Comparison of ENCODE assay signal across 14 cellular contexts in the genomic region with DNA sequence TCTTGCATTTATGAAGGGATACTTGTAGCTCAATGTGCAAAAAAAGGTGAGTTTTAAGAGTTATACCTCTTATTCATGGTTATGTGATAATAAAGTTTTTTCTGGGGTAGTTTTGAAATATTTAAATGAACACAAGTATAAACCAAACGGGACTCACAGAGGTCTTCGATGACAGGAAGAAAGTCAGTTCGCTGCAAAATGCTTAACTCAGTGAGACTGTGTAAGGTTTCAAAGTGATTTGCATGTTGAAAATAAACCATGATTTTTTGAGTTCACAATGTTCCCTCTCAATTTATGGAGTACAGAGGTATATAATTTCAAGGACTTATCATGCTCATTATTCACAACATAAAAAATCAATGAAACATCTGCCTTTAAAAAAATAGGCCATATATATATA. TPM values are rescaled to one million over a fixed set of nuclear protein-coding genes. Genes with fewer than 3 reads are reported as not detected.
DNase-seq lines count a peak whose midpoint lies in the region; ATAC-seq and TF ChIP-seq lines count a peak whose summit lies in the region.
"Had no signal": no experiment of that assay in that cellular context is flagged by ENCODE, and none has a peak within 500 bp of the region (broad histone marks: within the 10 kb centered on the region; RNA-seq: fewer than 3 reads in every experiment).

No MANE protein-coding gene starts in this region.

- H3K27me3 ChIP-seq in SK-N-SH (ENCODE audit: insufficient read depth) = no peaks in the 10 kb centered on the region
- no peaks in the 10 kb centered on the region for H3K27me3 ChIP-seq in endocrine pancreas (ENCODE audit: control insufficient read depth, insufficient read depth, low read length)
- no peaks in the 10 kb centered on the region for H3K27me3 ChIP-seq in skeletal muscle tissue (ENCODE audit: control insufficient read depth in 3 of 3, insufficient read depth in 3 of 3, low read length in 3 of 3)

- H3K4me3 ChIP-seq in SK-N-SH (ENCODE audit: low read depth in 2 of 2, low read length in 1 of 2) (no peak overlapping the region), endocrine pancreas (ENCODE audit: control insufficient read depth, insufficient read depth, low read length) (peak overlapping the region; percentile 44), skeletal muscle tissue (ENCODE audit: low read length in 3 of 3) (peak overlapping the region in 2 of 3 donors; percentile 24 to 45)

- TF ChIP-seq CTCF in SK-N-SH (IDR thresholded peaks at IDR 0.05) = no peak

- H3K9me3 ChIP-seq in SK-N-SH (no peaks in the 10 kb centered on the region), endocrine pancreas (ENCODE audit: control insufficient read depth, low read length) (no peaks in the 10 kb centered on the region), skeletal muscle tissue (ENCODE audit: control insufficient read depth in 3 of 3, low read length in 3 of 3) (no peaks in the 10 kb centered on the region)

- ATAC-seq in SK-N-SH treated with all-trans-retinoic acid at 6 μM for 48 hours (no peak), HG02623 (IDR thresholded peaks at IDR 0.05; ENCODE audit: unreplicated experiment) (peak; percentile 51), GM19452 (IDR thresholded peaks at IDR 0.05; ENCODE audit: unreplicated experiment) (no peak)

- peaks cover 0 to 2% of the 10 kb centered on the region in 2 experiments; a peak in 2 of 4 replicates for H3K4me1 ChIP-seq in SK-N-SH (ENCODE audit: control insufficient read depth in 1 of 2, insufficient read depth in 2 of 2, low read depth in 1 of 2, low read length in 1 of 2)
- peaks cover 7% of the 10 kb centered on the region for H3K4me1 ChIP-seq in endocrine pancreas (ENCODE audit: control insufficient read depth, insufficient read depth, low read length)
- no peaks in the 10 kb centered on the region for H3K4me1 ChIP-seq in skeletal muscle tissue (ENCODE audit: control insufficient read depth in 3 of 3, insufficient read depth in 3 of 3, low read length in 3 of 3)

- H3K4me2 ChIP-seq in SK-N-SH = peak overlapping the region; percentile 50; the same call in 1 of the 2 replicates

- TF ChIP-seq EP300 in SK-N-SH (IDR thresholded peaks at IDR 0.05; ENCODE audit: borderline replicate concordance in 1 of 2, low read depth in 1 of 2, low read length in 1 of 2) = no peak

- DNase-seq in SK-N-SH (no peak), AG08395 (ENCODE audit: low spot score) (no peak)
- DNase-seq in activated CD8-positive, alpha-beta memory T cell treated with anti-CD3 and anti-CD28 coated beads for 24 hours = no peak
- DNase-seq: 8988T; activated naive CD4-positive, alpha-beta T cell treated with anti-CD3 and anti-CD28 coated beads, Interleukin-2, amount 50 U/mL, for 16 hours; cortex of kidney; DMS153; NCI-H2029; stimulated activated CD4-positive, alpha-beta T cell treated with anti-CD3 and anti-CD28 coated beads, Interleukin-2, amount 100 ng/mL, for 48 hours had no signal

- 97% methylated on average over 3 of the region's 3 CpGs for WGBS in SK-N-SH (ENCODE audit: low lambda C conversion rate)

- no peaks in the 10 kb centered on the region for H3K9me2 ChIP-seq in SK-N-SH

- no peaks in the 10 kb centered on the region for H4K20me1 ChIP-seq in SK-N-SH (ENCODE audit: insufficient read depth)

- H3K27ac ChIP-seq in SK-N-SH (ENCODE audit: low read depth in 2 of 2, low read length in 1 of 2) (no peak overlapping the region; a peak in 1 of 4 replicates), skeletal muscle tissue (ENCODE audit: low read depth, low read length) (no peak overlapping the region)

- H3F3A ChIP-seq in SK-N-SH (replicated peaks; ENCODE audit: insufficient read depth) = peaks cover under 1% of the 10 kb centered on the region

- TF ChIP-seq RAD21 in SK-N-SH (IDR thresholded peaks at IDR 0.05; ENCODE audit: low read length) = no peak

- no peak overlapping the region for H3K9ac ChIP-seq in SK-N-SH
- H3K9ac ChIP-seq in endocrine pancreas (ENCODE audit: control insufficient read depth, insufficient read depth, low read length) = no peak overlapping the region
- H3K9ac ChIP-seq in skeletal muscle tissue (ENCODE audit: low read depth in 1 of 3, low read length in 3 of 3) = no peak overlapping the region

- CTCF ChIA-PET in SK-N-SH (lab: Yijun Ruan, JAX) = interaction anchor here (0.9 to 2.0 kb wide), 6 partner anchors 9 to 59 kb away, joined by 3 to 13 read pairs (median 4); no protein-coding TSS in a partner anchor

- no peak overlapping the region for H2AFZ ChIP-seq in SK-N-SH (ENCODE audit: low read depth)

- no peaks in the 10 kb centered on the region for H3K79me2 ChIP-seq in SK-N-SH (ENCODE audit: insufficient read depth)

- POLR2A ChIA-PET in SK-N-SH (lab: Yijun Ruan, JAX) = no interaction called here

- H3K36me3 ChIP-seq in SK-N-SH (replicated peaks in 1 of 2; ENCODE audit: control insufficient read depth in 1 of 2, insufficient read depth in 2 of 2, low read length in 1 of 2) (peaks cover 28 to 45% of the 10 kb centered on the region in 2 experiments), endocrine pancreas (ENCODE audit: control insufficient read depth, insufficient read depth, low read length) (no peaks in the 10 kb centered on the region), skeletal muscle tissue (ENCODE audit: control insufficient read depth in 3 of 3, insufficient read depth in 3 of 3, low read length in 3 of 3) (no peaks in the 10 kb centered on the region)

TF ChIP-seq in SK-N-SH, 30 proteins besides CTCF, POLR2A, EP300 and RAD21:
- no peak for TF ChIP-seq MEF2A (IDR thresholded peaks at IDR 0.05; ENCODE audit: borderline replicate concordance, low read depth)
- TF ChIP-seq, protein P1, sequence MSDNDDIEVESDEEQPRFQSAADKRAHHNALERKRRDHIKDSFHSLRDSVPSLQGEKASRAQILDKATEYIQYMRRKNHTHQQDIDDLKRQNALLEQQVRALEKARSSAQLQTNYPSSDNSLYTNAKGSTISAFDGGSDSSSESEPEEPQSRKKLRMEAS (IDR thresholded peaks at IDR 0.05; ENCODE audit: low read depth) = no peak
- TF ChIP-seq FOSL2 (IDR thresholded peaks at IDR 0.05; ENCODE audit: borderline replicate concordance, low read depth) = no peak
- TF ChIP-seq SIN3A (IDR thresholded peaks at IDR 0.05; ENCODE audit: borderline replicate concordance, low read depth, low read length) = no peak

TF ChIP-seq in SK-N-SH treated with all-trans-retinoic acid at 6 μM for 48 hours, 23 proteins besides CTCF, POLR2A, EP300 and RAD21 (continues in another document):
- TF ChIP-seq ZC3H10 (CRISPR knock-in tag; IDR thresholded peaks at IDR 0.05) = no peak
- TF ChIP-seq ISL1 (CRISPR knock-in tag; IDR thresholded peaks at IDR 0.05) = no peak
- no peak for TF ChIP-seq OSR1 (CRISPR knock-in tag; IDR thresholded peaks at IDR 0.05)
- TF ChIP-seq ZNF70 (CRISPR knock-in tag; IDR thresholded peaks at IDR 0.05) = no peak
- no peak for TF ChIP-seq CSDC2 (CRISPR knock-in tag; IDR thresholded peaks at IDR 0.05)
- no peak for TF ChIP-seq CSRNP3 (CRISPR knock-in tag; IDR thresholded peaks at IDR 0.05)
- TF ChIP-seq GLIS3 (CRISPR knock-in tag; IDR thresholded peaks at IDR 0.05) = no peak
- TF ChIP-seq ESRRG (CRISPR knock-in tag; IDR thresholded peaks at IDR 0.05) = no peak
- no peak for TF ChIP-seq ZFP30 (CRISPR knock-in tag; IDR thresholded peaks at IDR 0.05)
- TF ChIP-seq PPARA (CRISPR knock-in tag; IDR thresholded peaks at IDR 0.05; ENCODE audit: borderline replicate concordance) = no peak
- no peak for TF ChIP-seq RARB (CRISPR knock-in tag; IDR thresholded peaks at IDR 0.05)
- TF ChIP-seq, protein P2, sequence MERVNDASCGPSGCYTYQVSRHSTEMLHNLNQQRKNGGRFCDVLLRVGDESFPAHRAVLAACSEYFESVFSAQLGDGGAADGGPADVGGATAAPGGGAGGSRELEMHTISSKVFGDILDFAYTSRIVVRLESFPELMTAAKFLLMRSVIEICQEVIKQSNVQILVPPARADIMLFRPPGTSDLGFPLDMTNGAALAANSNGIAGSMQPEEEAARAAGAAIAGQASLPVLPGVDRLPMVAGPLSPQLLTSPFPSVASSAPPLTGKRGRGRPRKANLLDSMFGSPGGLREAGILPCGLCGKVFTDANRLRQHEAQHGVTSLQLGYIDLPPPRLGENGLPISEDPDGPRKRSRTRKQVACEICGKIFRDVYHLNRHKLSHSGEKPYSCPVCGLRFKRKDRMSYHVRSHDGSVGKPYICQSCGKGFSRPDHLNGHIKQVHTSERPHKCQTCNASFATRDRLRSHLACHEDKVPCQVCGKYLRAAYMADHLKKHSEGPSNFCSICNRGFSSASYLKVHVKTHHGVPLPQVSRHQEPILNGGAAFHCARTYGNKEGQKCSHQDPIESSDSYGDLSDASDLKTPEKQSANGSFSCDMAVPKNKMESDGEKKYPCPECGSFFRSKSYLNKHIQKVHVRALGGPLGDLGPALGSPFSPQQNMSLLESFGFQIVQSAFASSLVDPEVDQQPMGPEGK (CRISPR knock-in tag; IDR thresholded peaks at IDR 0.05; ENCODE audit: borderline replicate concordance) = no peak

RNA-seq across cellular contexts. Expression of gene MYH15, which starts 36.3 kb away (rescaled TPM):
- 2.1 and 3.2 TPM in 2 replicates for polyA plus RNA-seq in SK-N-SH (2012; rRNA removed)
- polyA plus RNA-seq in SK-N-SH (2012; cell fraction: cytosol; rRNA removed) = 2.8 and 2.9 TPM in 2 replicates
- 2.0 and 3.2 TPM in 2 replicates for polyA plus RNA-seq in SK-N-SH (2012; cell fraction: nucleus; rRNA removed)
- 0.52 TPM for total RNA-seq in skeletal muscle tissue

RNA-seq across cellular contexts. Expression of gene CIP2A, which starts 42.5 kb away (rescaled TPM):
- 6.9 and 7.1 TPM in 2 replicates for polyA plus RNA-seq in SK-N-SH (2012; rRNA removed)
- polyA plus RNA-seq in SK-N-SH (2012; cell fraction: cytosol; rRNA removed) = 7.8 TPM in 2 replicates
- polyA plus RNA-seq in SK-N-SH (2012; cell fraction: nucleus; rRNA removed) = 11.9 and 12.9 TPM in 2 replicates
- 6.8 TPM for total RNA-seq in skeletal muscle tissue

RNA-seq across cellular contexts. Expression of gene DZIP3, which starts 42.8 kb away (rescaled TPM):
- 6.3 and 9.2 TPM in 2 replicates for polyA plus RNA-seq in SK-N-SH (2012; rRNA removed)
- 7.0 and 7.1 TPM in 2 replicates for polyA plus RNA-seq in SK-N-SH (2012; cell fraction: cytosol; rRNA removed)
- polyA plus RNA-seq in SK-N-SH (2012; cell fraction: nucleus; rRNA removed) = 10.1 and 19.5 TPM in 2 replicates
- total RNA-seq in skeletal muscle tissue = 14.6 TPM

Comparison
In these comparisons a context has a peak if more than half of its experiments do, and no peak if none do; other contexts are left out.
1. H3K4me3 ChIP-seq: peak in endocrine pancreas (single experiment) and skeletal muscle tissue (2 of 3); none in SK-N-SH (0 of 2).